23 cellular contexts compared by ENCODE assay signal in the genomic region with DNA sequence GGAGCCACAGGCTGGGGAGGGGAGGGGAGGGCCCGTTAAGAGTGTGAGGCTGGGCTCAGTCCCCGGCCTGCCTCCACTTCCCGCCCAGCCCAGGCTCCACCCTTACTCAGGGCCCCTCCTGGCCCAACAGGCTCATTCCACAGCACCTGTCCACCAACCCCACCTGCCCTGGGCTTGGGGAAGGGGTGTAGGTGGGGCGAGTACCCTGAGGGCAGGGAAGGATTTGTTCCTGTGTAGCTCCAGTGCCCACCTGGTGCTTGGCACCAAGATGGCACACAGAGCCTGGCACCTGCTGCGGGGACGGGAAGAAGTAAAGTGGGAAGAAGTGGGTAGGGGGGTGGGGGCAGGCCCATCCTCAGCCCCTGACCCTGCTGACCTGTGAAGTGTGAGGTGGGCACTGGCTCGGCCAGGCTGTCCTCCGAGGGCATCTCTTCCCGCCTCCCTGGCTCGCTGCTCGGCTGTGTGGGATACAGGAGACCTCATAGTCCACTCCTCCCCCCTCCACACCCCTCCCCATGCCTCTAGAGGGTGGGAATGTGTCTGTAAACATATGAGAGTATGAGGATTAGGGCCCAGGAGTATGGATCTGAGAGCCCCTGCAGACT.
"Had no signal": no experiment of that assay in that cellular context is flagged by ENCODE, and none has a peak within 500 bp of the region (broad histone marks: within the 10 kb centered on the region; RNA-seq: fewer than 3 reads in every experiment).

No MANE protein-coding gene starts in this region.

- H3K27me3 ChIP-seq: adrenal gland had no signal

- H3K27me3 Mint-ChIP-seq: activated naive CD8-positive, alpha-beta T cell treated with anti-CD3 and anti-CD28 coated beads, Interleukin-2, amount 10 ng/mL, durations not matched to agents 7 days and 5 days had no signal

- H3K4me3 Mint-ChIP-seq: activated CD8-positive, alpha-beta T cell treated with anti-CD3 and anti-CD28 coated beads, Interleukin-2, amount 10 ng/mL, durations not matched to agents 7 days and 5 days; activated naive CD8-positive, alpha-beta T cell treated with anti-CD3 and anti-CD28 coated beads, Interleukin-2, amount 10 ng/mL, durations not matched to agents 7 days and 5 days; T-helper 1 cell treated with Interleukin-12 subunit alpha and Interleukin-12 subunit beta and Interleukin-4 antibody, amounts not matched to agents 30 μg/mL and 1 μg/mL, for 36 hours; WTC11 had no signal

- H3K27ac Mint-ChIP-seq: activated CD8-positive, alpha-beta T cell treated with anti-CD3 and anti-CD28 coated beads, Interleukin-2, amount 10 ng/mL, durations not matched to agents 7 days and 5 days; activated naive CD8-positive, alpha-beta T cell treated with anti-CD3 and anti-CD28 coated beads, Interleukin-2, amount 10 ng/mL, durations not matched to agents 7 days and 5 days; T-helper 1 cell treated with Interleukin-12 subunit alpha and Interleukin-12 subunit beta and Interleukin-4 antibody, amounts not matched to agents 30 μg/mL and 1 μg/mL, for 36 hours; WTC11 had no signal

- DNase-seq: activated CD4-positive, alpha-beta T cell treated with anti-CD3 and anti-CD28 coated beads for 48 hours; activated CD4-positive, alpha-beta T cell treated with anti-CD3 and anti-CD28 coated beads, Interleukin-2, amount 50 U/mL, for 4 hours; activated CD4-positive, CD25-positive, alpha-beta regulatory T cell treated with anti-CD3 and anti-CD28 coated beads, Interleukin-2, amount 50 U/mL, for 72 hours; activated CD8-positive, alpha-beta memory T cell treated with anti-CD3 and anti-CD28 coated beads, Interleukin-2, amount 50 U/mL, for 48 hours; activated CD8-positive, alpha-beta T cell treated with anti-CD3 and anti-CD28 coated beads, Interleukin-2, amount 10 ng/mL, durations not matched to agents 7 days and 5 days; activated naive CD4-positive, alpha-beta T cell treated with anti-CD3 and anti-CD28 coated beads, Interleukin-2, amount 50 U/mL, for 16 hours; activated naive CD8-positive, alpha-beta T cell treated with anti-CD3 and anti-CD28 coated beads, Interleukin-2, amount 10 ng/mL, durations not matched to agents 7 days and 5 days; activated T-cell treated with anti-CD3 and anti-CD28 coated beads, Interleukin-2, amount 50 U/mL, for 1 hour; adrenal gland; anterior cingulate cortex; Kasumi-1; KBM-7; NCI-H146; NCI-H187 treated with DMSO at 0.1 percent for 48 hours; NCI-H2081 treated with DMSO at 0.1 percent for 48 hours; NCI-H446; NCI-H524; PC-3; SIG-M5; SW 1271 had no signal

- H3K9me3 ChIP-seq: adrenal gland had no signal

- H3K36me3 Mint-ChIP-seq: activated naive CD8-positive, alpha-beta T cell treated with anti-CD3 and anti-CD28 coated beads, Interleukin-2, amount 10 ng/mL, durations not matched to agents 7 days and 5 days; WTC11 had no signal

- H3K27ac ChIP-seq: adrenal gland, SK-N-MC had no signal

- H3K4me1 ChIP-seq: adrenal gland had no signal

- H3K4me1 Mint-ChIP-seq: activated naive CD8-positive, alpha-beta T cell treated with anti-CD3 and anti-CD28 coated beads, Interleukin-2, amount 10 ng/mL, durations not matched to agents 7 days and 5 days had no signal

- ATAC-seq: activated CD8-positive, alpha-beta T cell treated with anti-CD3 and anti-CD28 coated beads, Interleukin-2, amount 10 ng/mL, durations not matched to agents 7 days and 5 days; PC-3; WTC11 had no signal

- H3K4me3 ChIP-seq: adrenal gland, SK-N-MC had no signal

- H3K9me3 Mint-ChIP-seq: activated naive CD8-positive, alpha-beta T cell treated with anti-CD3 and anti-CD28 coated beads, Interleukin-2, amount 10 ng/mL, durations not matched to agents 7 days and 5 days; T-helper 1 cell treated with Interleukin-12 subunit alpha and Interleukin-12 subunit beta and Interleukin-4 antibody, amounts not matched to agents 30 μg/mL and 1 μg/mL, for 36 hours had no signal
